ENCODE assay signal across 1 cellular context in the genomic region with DNA sequence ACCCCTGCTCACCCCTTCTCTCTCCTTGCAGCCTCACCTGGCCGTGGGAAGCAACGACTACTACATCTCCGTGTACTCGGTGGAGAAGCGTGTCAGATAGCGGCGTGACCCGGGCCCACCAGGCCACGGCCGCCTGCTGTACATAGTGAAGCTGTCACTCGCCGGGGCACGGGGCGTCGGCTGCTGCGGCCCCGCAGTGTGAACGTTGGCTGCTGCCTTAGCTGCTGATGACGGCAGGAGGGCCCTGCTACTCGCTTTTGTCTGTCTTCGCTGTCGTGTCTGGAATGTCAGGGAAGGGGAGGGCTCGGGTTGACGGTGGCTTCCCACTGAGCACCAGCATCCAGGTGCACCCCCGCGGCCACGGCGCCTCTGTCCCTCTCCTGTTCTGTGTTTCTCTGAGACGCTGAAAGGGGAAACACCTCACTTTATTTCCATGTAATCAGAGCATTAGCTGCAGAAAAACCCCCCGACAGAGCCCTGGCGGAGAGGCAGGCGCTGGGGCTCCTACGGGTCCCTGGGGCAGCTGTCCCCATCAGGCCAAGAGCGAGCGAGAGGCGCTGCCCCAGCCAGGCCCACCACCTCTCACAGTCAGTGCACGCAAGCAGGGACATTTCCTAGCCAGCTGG.
TF ChIP-seq lines count a peak whose summit lies in the region.

No MANE protein-coding gene starts in this region.

TF ChIP-seq in H1, 55 proteins besides CTCF, POLR2A, EP300 and RAD21:
- TF ChIP-seq GABPA (IDR thresholded peaks at IDR 0.05; ENCODE audit: borderline replicate concordance, insufficient read depth, low read length): peak; percentile 55; the same call in 1 of the 2 replicates
- no peak for TF ChIP-seq CHD1 (IDR thresholded peaks at IDR 0.05; ENCODE audit: low read depth, low read length)
- TF ChIP-seq POLR2AphosphoS5 (IDR thresholded peaks at IDR 0.05; ENCODE audit: low read depth, low read length): no peak
- no peak for TF ChIP-seq JUND (IDR thresholded peaks at IDR 0.05; ENCODE audit: low read length)
- no peak for TF ChIP-seq KDM5A (IDR thresholded peaks at IDR 0.05; ENCODE audit: low read length)
- TF ChIP-seq, protein P1, sequence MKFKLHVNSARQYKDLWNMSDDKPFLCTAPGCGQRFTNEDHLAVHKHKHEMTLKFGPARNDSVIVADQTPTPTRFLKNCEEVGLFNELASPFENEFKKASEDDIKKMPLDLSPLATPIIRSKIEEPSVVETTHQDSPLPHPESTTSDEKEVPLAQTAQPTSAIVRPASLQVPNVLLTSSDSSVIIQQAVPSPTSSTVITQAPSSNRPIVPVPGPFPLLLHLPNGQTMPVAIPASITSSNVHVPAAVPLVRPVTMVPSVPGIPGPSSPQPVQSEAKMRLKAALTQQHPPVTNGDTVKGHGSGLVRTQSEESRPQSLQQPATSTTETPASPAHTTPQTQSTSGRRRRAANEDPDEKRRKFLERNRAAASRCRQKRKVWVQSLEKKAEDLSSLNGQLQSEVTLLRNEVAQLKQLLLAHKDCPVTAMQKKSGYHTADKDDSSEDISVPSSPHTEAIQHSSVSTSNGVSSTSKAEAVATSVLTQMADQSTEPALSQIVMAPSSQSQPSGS (IDR thresholded peaks at IDR 0.05; ENCODE audit: low read length): no peak
- no peak for TF ChIP-seq POU5F1 (IDR thresholded peaks at IDR 0.05; ENCODE audit: low read depth, low read length)
TF ChIP-seq in H1: peak in this region for 1.
